ENCODE assay signal across 10 cellular contexts in genomic region chr5:146344155-146345118, GRCh38. TPM values are rescaled to one million over a fixed set of nuclear protein-coding genes. Genes with fewer than 3 reads are reported as not detected.
A peak's percentile ranks its signal among the peaks of the same experiment; 100 is the strongest.
DNase-seq lines count a peak whose midpoint lies in the region; ATAC-seq and TF ChIP-seq lines count a peak whose summit lies in the region.
"Had no signal": no experiment of that assay in that cellular context is flagged by ENCODE, and none has a peak within 500 bp of the region (broad histone marks: within the 10 kb centered on the region; RNA-seq: fewer than 3 reads in every experiment).

No MANE protein-coding gene starts in this region.

- H3K27ac ChIP-seq in left ventricle myocardium inferior (replicated peaks) (no peak overlapping the region), thoracic aorta (no peak overlapping the region)

- H3K4me3 ChIP-seq in left ventricle myocardium inferior: peak overlapping the region; percentile 52
- peak overlapping the region; percentile 60 for H3K4me3 ChIP-seq in thoracic aorta

- H3K9me3 ChIP-seq in left ventricle myocardium inferior (replicated peaks) (no peaks in the 10 kb centered on the region), thoracic aorta (no peaks in the 10 kb centered on the region)

- TF ChIP-seq CTCF in left ventricle myocardium inferior (IDR thresholded peaks at IDR 0.05; ENCODE audit: borderline replicate concordance) (no peak), thoracic aorta (IDR thresholded peaks at IDR 0.05) (no peak)

- intact Hi-C loops in left ventricle myocardium inferior (cut with micrococcal nuclease): no loop called here
- intact Hi-C loops in left ventricle myocardium superior (cut with micrococcal nuclease): no loop called here

- no peak for DNase-seq in left ventricle myocardium inferior
- no peak for DNase-seq in left ventricle myocardium superior
- DNase-seq in islet precursor cell: peak; percentile 86
- no peak for DNase-seq in thoracic aorta (ENCODE audit: low spot score)
- no peak for DNase-seq in NCI-H1436 treated with DMSO at 0.1 percent for 48 hours (lab: John Stamatoyannopoulos, UW)
- DNase-seq: activated gamma-delta T cell treated with Interleukin-2 at 50 U/mL for 16 hours, NCI-H226 had no signal

- peaks cover 34% of the 10 kb centered on the region for H3K4me1 ChIP-seq in left ventricle myocardium inferior
- H3K4me1 ChIP-seq in thoracic aorta (ENCODE audit: control insufficient read depth in 1 of 2, low read depth in 2 of 2): peaks cover 6 to 25% of the 10 kb centered on the region in 2 donors

- H3K27me3 ChIP-seq in left ventricle myocardium inferior (ENCODE audit: low read depth) (peaks cover 99% of the 10 kb centered on the region), thoracic aorta (replicated peaks; ENCODE audit: insufficient read depth) (peaks cover 26% of the 10 kb centered on the region)

- H3K36me3 ChIP-seq in left ventricle myocardium inferior: no peaks in the 10 kb centered on the region
- no peaks in the 10 kb centered on the region for H3K36me3 ChIP-seq in thoracic aorta

- ATAC-seq in left ventricle myocardium superior (no peak), SK-N-SH treated with all-trans-retinoic acid at 6 μM for 48 hours (peak; percentile 53), thoracic aorta (ENCODE audit: insufficient number of reproducible peaks, low FRiP score, low read depth) (no peak), GM21717 (IDR thresholded peaks at IDR 0.05; ENCODE audit: unreplicated experiment) (no peak), HG03442 (IDR thresholded peaks at IDR 0.05; ENCODE audit: unreplicated experiment) (no peak)

TF ChIP-seq in SK-N-SH treated with all-trans-retinoic acid at 6 μM for 48 hours, 23 proteins besides CTCF, POLR2A, EP300 and RAD21:
- TF ChIP-seq ZFP3 (CRISPR knock-in tag; IDR thresholded peaks at IDR 0.05): no peak
- TF ChIP-seq ZNF565 (CRISPR knock-in tag; conservative IDR thresholded peaks at IDR 0.05; ENCODE audit: low read depth): no peak
- no peak for TF ChIP-seq TCF4 (CRISPR knock-in tag; IDR thresholded peaks at IDR 0.05; ENCODE audit: borderline replicate concordance)
- no peak for TF ChIP-seq RARB (CRISPR knock-in tag; IDR thresholded peaks at IDR 0.05)
- TF ChIP-seq ZNF70 (CRISPR knock-in tag; IDR thresholded peaks at IDR 0.05): no peak
- TF ChIP-seq ZC3H10 (CRISPR knock-in tag; IDR thresholded peaks at IDR 0.05): no peak

RNA-seq across cellular contexts. Expression of gene POU4F3, which starts 5.8 kb away (rescaled TPM):
- total RNA-seq in left ventricle myocardium inferior (not detected), left ventricle myocardium superior (not detected), thoracic aorta (not detected)
